In the genomic region with DNA sequence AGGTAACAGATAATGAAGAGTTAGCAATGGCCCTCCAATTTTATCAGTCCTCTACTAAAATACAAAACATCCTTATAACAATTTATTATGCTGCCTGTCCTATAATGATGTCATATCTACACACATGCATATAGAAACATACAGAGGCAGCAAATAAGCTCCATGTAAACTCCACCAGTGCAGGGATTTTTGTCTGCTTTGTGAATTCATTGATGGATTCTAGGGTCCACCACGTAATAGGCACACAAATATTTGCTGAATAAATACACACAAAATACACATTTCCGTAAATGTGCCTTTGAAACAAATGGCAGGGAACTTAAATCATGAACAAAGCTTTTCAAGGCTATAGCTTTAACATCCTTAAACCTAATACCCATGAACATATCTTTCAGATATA, we compare ENCODE assay signal across 1 cellular context.
TF ChIP-seq lines count a peak whose summit lies in the region.

No MANE protein-coding gene starts in this region.

TF ChIP-seq in HepG2, 621 proteins besides CTCF, POLR2A, EP300 and RAD21 (continues in another document):
- TF ChIP-seq, protein P1, sequence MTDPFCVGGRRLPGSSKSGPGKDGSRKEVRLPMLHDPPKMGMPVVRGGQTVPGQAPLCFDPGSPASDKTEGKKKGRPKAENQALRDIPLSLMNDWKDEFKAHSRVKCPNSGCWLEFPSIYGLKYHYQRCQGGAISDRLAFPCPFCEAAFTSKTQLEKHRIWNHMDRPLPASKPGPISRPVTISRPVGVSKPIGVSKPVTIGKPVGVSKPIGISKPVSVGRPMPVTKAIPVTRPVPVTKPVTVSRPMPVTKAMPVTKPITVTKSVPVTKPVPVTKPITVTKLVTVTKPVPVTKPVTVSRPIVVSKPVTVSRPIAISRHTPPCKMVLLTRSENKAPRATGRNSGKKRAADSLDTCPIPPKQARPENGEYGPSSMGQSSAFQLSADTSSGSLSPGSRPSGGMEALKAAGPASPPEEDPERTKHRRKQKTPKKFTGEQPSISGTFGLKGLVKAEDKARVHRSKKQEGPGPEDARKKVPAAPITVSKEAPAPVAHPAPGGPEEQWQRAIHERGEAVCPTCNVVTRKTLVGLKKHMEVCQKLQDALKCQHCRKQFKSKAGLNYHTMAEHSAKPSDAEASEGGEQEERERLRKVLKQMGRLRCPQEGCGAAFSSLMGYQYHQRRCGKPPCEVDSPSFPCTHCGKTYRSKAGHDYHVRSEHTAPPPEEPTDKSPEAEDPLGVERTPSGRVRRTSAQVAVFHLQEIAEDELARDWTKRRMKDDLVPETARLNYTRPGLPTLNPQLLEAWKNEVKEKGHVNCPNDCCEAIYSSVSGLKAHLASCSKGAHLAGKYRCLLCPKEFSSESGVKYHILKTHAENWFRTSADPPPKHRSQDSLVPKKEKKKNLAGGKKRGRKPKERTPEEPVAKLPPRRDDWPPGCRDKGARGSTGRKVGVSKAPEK (CRISPR knock-in tag; IDR thresholded peaks at IDR 0.05; ENCODE audit: borderline replicate concordance) = no peak
- TF ChIP-seq HOXD1 (CRISPR knock-in tag; IDR thresholded peaks at IDR 0.05) (no peak), PAWR (CRISPR knock-in tag; IDR thresholded peaks at IDR 0.05; ENCODE audit: borderline replicate concordance) (no peak), MIXL1 (CRISPR knock-in tag; IDR thresholded peaks at IDR 0.05) (0 out of 2 replicates have a peak, but pooled peaks have one; percentile 27), AHDC1 (CRISPR knock-in tag; IDR thresholded peaks at IDR 0.05; ENCODE audit: borderline replicate concordance) (peak; percentile 74; the same call in 1 of the 2 replicates), ISL2 (CRISPR knock-in tag; IDR thresholded peaks at IDR 0.05) (0 out of 2 replicates have a peak, but pooled peaks have one; percentile 28), ZNF350 (CRISPR knock-in tag; IDR thresholded peaks at IDR 0.05; ENCODE audit: borderline replicate concordance, low read depth) (no peak), SYNCRIP (IDR thresholded peaks at IDR 0.05; ENCODE audit: insufficient read depth, low read depth, low read length) (no peak)
- TF ChIP-seq, protein P2, sequence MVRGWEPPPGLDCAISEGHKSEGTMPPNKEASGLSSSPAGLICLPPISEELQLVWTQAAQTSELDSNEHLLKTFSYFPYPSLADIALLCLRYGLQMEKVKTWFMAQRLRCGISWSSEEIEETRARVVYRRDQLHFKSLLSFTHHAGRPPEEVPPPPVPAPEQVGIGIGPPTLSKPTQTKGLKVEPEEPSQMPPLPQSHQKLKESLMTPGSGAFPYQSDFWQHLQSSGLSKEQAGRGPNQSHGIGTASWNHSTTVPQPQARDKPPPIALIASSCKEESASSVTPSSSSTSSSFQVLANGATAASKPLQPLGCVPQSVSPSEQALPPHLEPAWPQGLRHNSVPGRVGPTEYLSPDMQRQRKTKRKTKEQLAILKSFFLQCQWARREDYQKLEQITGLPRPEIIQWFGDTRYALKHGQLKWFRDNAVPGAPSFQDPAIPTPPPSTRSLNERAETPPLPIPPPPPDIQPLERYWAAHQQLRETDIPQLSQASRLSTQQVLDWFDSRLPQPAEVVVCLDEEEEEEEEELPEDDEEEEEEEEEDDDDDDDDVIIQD (CRISPR knock-in tag; IDR thresholded peaks at IDR 0.05; ENCODE audit: low read depth) = 0 out of 2 replicates have a peak, but pooled peaks have one; percentile 29
- TF ChIP-seq, protein P3, sequence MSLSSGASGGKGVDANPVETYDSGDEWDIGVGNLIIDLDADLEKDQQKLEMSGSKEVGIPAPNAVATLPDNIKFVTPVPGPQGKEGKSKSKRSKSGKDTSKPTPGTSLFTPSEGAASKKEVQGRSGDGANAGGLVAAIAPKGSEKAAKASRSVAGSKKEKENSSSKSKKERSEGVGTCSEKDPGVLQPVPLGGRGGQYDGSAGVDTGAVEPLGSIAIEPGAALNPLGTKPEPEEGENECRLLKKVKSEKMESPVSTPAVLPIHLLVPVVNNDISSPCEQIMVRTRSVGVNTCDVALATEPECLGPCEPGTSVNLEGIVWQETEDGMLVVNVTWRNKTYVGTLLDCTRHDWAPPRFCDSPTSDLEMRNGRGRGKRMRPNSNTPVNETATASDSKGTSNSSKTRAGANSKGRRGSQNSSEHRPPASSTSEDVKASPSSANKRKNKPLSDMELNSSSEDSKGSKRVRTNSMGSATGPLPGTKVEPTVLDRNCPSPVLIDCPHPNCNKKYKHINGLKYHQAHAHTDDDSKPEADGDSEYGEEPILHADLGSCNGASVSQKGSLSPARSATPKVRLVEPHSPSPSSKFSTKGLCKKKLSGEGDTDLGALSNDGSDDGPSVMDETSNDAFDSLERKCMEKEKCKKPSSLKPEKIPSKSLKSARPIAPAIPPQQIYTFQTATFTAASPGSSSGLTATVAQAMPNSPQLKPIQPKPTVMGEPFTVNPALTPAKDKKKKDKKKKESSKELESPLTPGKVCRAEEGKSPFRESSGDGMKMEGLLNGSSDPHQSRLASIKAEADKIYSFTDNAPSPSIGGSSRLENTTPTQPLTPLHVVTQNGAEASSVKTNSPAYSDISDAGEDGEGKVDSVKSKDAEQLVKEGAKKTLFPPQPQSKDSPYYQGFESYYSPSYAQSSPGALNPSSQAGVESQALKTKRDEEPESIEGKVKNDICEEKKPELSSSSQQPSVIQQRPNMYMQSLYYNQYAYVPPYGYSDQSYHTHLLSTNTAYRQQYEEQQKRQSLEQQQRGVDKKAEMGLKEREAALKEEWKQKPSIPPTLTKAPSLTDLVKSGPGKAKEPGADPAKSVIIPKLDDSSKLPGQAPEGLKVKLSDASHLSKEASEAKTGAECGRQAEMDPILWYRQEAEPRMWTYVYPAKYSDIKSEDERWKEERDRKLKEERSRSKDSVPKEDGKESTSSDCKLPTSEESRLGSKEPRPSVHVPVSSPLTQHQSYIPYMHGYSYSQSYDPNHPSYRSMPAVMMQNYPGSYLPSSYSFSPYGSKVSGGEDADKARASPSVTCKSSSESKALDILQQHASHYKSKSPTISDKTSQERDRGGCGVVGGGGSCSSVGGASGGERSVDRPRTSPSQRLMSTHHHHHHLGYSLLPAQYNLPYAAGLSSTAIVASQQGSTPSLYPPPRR (CRISPR knock-in tag; IDR thresholded peaks at IDR 0.05; ENCODE audit: borderline replicate concordance) = peak; percentile 19; the same call in 1 of the 2 replicates
- TF ChIP-seq, protein P4, sequence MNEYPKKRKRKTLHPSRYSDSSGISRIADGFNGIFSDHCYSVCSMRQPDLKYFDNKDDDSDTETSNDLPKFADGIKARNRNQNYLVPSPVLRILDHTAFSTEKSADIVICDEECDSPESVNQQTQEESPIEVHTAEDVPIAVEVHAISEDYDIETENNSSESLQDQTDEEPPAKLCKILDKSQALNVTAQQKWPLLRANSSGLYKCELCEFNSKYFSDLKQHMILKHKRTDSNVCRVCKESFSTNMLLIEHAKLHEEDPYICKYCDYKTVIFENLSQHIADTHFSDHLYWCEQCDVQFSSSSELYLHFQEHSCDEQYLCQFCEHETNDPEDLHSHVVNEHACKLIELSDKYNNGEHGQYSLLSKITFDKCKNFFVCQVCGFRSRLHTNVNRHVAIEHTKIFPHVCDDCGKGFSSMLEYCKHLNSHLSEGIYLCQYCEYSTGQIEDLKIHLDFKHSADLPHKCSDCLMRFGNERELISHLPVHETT (CRISPR knock-in tag; conservative IDR thresholded peaks at IDR 0.05) = no peak
- TF ChIP-seq, protein P5, sequence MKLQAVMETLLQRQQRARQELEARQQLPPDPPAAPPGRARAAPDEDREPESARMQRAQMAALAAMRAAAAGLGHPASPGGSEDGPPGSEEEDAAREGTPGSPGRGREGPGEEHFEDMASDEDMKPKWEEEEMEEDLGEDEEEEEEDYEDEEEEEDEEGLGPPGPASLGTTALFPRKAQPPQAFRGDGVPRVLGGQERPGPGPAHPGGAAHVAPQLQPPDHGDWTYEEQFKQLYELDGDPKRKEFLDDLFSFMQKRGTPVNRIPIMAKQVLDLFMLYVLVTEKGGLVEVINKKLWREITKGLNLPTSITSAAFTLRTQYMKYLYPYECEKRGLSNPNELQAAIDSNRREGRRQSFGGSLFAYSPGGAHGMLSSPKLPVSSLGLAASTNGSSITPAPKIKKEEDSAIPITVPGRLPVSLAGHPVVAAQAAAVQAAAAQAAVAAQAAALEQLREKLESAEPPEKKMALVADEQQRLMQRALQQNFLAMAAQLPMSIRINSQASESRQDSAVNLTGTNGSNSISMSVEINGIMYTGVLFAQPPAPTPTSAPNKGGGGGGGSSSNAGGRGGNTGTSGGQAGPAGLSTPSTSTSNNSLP (IDR thresholded peaks at IDR 0.05; ENCODE audit: low read depth, low read length) = peak; percentile 62; the same call in 1 of the 2 replicates
- TF ChIP-seq, protein P6, sequence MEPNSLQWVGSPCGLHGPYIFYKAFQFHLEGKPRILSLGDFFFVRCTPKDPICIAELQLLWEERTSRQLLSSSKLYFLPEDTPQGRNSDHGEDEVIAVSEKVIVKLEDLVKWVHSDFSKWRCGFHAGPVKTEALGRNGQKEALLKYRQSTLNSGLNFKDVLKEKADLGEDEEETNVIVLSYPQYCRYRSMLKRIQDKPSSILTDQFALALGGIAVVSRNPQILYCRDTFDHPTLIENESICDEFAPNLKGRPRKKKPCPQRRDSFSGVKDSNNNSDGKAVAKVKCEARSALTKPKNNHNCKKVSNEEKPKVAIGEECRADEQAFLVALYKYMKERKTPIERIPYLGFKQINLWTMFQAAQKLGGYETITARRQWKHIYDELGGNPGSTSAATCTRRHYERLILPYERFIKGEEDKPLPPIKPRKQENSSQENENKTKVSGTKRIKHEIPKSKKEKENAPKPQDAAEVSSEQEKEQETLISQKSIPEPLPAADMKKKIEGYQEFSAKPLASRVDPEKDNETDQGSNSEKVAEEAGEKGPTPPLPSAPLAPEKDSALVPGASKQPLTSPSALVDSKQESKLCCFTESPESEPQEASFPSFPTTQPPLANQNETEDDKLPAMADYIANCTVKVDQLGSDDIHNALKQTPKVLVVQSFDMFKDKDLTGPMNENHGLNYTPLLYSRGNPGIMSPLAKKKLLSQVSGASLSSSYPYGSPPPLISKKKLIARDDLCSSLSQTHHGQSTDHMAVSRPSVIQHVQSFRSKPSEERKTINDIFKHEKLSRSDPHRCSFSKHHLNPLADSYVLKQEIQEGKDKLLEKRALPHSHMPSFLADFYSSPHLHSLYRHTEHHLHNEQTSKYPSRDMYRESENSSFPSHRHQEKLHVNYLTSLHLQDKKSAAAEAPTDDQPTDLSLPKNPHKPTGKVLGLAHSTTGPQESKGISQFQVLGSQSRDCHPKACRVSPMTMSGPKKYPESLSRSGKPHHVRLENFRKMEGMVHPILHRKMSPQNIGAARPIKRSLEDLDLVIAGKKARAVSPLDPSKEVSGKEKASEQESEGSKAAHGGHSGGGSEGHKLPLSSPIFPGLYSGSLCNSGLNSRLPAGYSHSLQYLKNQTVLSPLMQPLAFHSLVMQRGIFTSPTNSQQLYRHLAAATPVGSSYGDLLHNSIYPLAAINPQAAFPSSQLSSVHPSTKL (CRISPR knock-in tag; IDR thresholded peaks at IDR 0.05) = peak; percentile 35; the same call in 1 of the 2 replicates
- TF ChIP-seq, protein P7, sequence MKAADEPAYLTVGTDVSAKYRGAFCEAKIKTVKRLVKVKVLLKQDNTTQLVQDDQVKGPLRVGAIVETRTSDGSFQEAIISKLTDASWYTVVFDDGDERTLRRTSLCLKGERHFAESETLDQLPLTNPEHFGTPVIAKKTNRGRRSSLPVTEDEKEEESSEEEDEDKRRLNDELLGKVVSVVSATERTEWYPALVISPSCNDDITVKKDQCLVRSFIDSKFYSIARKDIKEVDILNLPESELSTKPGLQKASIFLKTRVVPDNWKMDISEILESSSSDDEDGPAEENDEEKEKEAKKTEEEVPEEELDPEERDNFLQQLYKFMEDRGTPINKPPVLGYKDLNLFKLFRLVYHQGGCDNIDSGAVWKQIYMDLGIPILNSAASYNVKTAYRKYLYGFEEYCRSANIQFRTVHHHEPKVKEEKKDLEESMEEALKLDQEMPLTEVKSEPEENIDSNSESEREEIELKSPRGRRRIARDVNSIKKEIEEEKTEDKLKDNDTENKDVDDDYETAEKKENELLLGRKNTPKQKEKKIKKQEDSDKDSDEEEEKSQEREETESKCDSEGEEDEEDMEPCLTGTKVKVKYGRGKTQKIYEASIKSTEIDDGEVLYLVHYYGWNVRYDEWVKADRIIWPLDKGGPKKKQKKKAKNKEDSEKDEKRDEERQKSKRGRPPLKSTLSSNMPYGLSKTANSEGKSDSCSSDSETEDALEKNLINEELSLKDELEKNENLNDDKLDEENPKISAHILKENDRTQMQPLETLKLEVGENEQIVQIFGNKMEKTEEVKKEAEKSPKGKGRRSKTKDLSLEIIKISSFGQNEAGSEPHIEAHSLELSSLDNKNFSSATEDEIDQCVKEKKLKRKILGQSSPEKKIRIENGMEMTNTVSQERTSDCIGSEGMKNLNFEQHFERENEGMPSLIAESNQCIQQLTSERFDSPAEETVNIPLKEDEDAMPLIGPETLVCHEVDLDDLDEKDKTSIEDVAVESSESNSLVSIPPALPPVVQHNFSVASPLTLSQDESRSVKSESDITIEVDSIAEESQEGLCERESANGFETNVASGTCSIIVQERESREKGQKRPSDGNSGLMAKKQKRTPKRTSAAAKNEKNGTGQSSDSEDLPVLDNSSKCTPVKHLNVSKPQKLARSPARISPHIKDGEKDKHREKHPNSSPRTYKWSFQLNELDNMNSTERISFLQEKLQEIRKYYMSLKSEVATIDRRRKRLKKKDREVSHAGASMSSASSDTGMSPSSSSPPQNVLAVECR (CRISPR knock-in tag; IDR thresholded peaks at IDR 0.05; ENCODE audit: borderline replicate concordance) = no peak
